1 cellular context compared by ENCODE assay signal in the genomic region with DNA sequence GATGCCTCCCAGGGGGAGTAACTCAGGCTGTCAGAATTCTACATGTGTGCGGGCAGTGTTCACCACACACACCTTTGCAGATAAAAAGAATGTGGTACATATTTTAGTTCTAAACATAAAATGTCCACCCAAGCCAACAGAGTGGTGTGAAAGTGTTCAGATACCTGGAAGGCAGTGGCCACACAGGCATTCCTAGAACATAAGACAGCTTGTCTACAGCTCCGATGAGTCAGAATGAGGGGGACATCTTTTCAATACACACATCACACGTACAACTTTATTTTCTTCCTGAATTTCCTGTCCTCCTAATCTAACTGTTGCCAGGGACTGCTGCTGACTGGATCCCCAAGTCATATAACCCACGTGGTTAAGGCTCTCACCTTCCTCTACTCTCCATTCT.
A peak's percentile ranks its signal among the peaks of the same experiment; 100 is the strongest.
TF ChIP-seq lines count a peak whose summit lies in the region.

No MANE protein-coding gene starts in this region.

TF ChIP-seq in HEK293, 187 proteins besides CTCF, POLR2A, EP300 and RAD21 (continued from another document):
- TF ChIP-seq, protein P1, sequence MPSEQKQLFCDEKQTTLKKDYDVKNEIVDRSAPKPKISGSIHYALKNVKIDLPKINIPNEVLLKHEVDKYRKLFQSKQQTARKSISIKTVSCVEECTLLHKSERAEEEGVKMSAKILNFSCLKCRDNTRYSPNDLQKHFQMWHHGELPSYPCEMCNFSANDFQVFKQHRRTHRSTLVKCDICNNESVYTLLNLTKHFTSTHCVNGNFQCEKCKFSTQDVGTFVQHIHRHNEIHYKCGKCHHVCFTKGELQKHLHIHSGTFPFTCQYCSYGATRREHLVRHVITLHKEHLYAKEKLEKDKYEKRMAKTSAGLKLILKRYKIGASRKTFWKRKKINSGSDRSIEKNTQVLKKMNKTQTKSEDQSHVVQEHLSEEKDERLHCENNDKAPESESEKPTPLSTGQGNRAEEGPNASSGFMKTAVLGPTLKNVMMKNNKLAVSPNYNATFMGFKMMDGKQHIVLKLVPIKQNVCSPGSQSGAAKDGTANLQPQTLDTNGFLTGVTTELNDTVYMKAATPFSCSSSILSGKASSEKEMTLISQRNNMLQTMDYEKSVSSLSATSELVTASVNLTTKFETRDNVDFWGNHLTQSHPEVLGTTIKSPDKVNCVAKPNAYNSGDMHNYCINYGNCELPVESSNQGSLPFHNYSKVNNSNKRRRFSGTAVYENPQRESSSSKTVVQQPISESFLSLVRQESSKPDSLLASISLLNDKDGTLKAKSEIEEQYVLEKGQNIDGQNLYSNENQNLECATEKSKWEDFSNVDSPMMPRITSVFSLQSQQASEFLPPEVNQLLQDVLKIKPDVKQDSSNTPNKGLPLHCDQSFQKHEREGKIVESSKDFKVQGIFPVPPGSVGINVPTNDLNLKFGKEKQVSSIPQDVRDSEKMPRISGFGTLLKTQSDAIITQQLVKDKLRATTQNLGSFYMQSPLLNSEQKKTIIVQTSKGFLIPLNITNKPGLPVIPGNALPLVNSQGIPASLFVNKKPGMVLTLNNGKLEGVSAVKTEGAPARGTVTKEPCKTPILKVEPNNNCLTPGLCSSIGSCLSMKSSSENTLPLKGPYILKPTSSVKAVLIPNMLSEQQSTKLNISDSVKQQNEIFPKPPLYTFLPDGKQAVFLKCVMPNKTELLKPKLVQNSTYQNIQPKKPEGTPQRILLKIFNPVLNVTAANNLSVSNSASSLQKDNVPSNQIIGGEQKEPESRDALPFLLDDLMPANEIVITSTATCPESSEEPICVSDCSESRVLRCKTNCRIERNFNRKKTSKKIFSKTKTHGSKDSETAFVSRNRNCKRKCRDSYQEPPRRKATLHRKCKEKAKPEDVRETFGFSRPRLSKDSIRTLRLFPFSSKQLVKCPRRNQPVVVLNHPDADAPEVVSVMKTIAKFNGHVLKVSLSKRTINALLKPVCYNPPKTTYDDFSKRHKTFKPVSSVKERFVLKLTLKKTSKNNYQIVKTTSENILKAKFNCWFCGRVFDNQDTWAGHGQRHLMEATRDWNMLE (tag by site-specific recombination; conservative IDR thresholded peaks at IDR 0.05; ENCODE audit: low read depth), result no peak
- TF ChIP-seq, protein P2, sequence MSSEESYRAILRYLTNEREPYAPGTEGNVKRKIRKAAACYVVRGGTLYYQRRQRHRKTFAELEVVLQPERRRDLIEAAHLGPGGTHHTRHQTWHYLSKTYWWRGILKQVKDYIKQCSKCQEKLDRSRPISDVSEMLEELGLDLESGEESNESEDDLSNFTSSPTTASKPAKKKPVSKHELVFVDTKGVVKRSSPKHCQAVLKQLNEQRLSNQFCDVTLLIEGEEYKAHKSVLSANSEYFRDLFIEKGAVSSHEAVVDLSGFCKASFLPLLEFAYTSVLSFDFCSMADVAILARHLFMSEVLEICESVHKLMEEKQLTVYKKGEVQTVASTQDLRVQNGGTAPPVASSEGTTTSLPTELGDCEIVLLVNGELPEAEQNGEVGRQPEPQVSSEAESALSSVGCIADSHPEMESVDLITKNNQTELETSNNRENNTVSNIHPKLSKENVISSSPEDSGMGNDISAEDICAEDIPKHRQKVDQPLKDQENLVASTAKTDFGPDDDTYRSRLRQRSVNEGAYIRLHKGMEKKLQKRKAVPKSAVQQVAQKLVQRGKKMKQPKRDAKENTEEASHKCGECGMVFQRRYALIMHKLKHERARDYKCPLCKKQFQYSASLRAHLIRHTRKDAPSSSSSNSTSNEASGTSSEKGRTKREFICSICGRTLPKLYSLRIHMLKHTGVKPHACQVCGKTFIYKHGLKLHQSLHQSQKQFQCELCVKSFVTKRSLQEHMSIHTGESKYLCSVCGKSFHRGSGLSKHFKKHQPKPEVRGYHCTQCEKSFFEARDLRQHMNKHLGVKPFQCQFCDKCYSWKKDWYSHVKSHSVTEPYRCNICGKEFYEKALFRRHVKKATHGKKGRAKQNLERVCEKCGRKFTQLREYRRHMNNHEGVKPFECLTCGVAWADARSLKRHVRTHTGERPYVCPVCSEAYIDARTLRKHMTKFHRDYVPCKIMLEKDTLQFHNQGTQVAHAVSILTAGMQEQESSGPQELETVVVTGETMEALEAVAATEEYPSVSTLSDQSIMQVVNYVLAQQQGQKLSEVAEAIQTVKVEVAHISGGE (tag by site-specific recombination; conservative IDR thresholded peaks at IDR 0.05; ENCODE audit: low read depth), result peak; percentile 38; the same call in 1 of the 2 replicates
- no peak for TF ChIP-seq SCRT2 (tag by site-specific recombination; IDR thresholded peaks at IDR 0.05)
